20 cellular contexts compared by ENCODE assay signal in the genomic region with DNA sequence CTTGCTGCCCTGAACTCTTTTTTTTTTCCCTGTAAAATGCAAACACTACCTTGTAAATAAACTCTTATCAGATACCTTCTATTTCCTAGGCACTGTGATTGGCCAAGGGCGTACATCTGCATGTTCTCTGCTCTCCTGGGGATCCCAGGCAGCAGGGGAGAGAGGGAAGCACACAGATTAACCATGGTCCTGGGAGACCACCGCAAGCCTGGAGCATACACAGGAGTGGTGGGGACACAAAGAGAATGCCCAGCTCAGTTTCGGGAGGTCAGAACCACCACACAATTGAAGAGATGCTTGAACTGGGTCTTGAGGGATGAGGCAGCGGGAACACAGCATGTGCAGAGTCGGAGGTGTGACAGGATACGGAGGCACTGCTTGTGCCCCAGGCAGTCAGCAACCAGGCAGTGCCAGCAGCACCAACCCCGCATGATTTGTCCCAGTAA. TPM values are rescaled to one million over a fixed set of nuclear protein-coding genes. Genes with fewer than 3 reads are reported as not detected.
DNase-seq lines count a peak whose midpoint lies in the region; ATAC-seq and TF ChIP-seq lines count a peak whose summit lies in the region.
"Had no signal": no experiment of that assay in that cellular context is flagged by ENCODE, and none has a peak within 500 bp of the region (broad histone marks: within the 10 kb centered on the region; RNA-seq: fewer than 3 reads in every experiment).

No MANE protein-coding gene starts in this region.

- intact Hi-C loops in left colon (cut with DNase I, micrococcal nuclease), result no loop called here
- intact Hi-C loops in testis (cut with DNase I; ENCODE audit: low total_unique reads), result no loop called here

- no peak for TF ChIP-seq POLR2A in testis (IDR thresholded peaks at IDR 0.05)

- 75 to 90% methylated on average over 7 of the region's 7 CpGs for WGBS in testis, 2 donors

- ATAC-seq in left colon, result peak; percentile 30
- no peak for ATAC-seq in GM19452 (IDR thresholded peaks at IDR 0.05; ENCODE audit: unreplicated experiment)
- ATAC-seq in GM21367 (IDR thresholded peaks at IDR 0.05; ENCODE audit: unreplicated experiment), result no peak

- H3K27ac ChIP-seq in cardiac muscle cell, result peak overlapping the region; percentile 18
- H3K27ac ChIP-seq in right atrium auricular region, result no peak overlapping the region
- H3K27ac ChIP-seq in testis, result peak overlapping the region; percentile 63 to 78
- no peak overlapping the region for H3K27ac ChIP-seq in SJCRH30
- H3K27ac ChIP-seq: KMS-11, Peyer's patch had no signal

- H3K9me3 ChIP-seq in cardiac muscle cell (ENCODE audit: low read depth) (no peaks in the 10 kb centered on the region), right atrium auricular region (no peaks in the 10 kb centered on the region), testis (no peaks in the 10 kb centered on the region), SJCRH30 (replicated peaks) (no peaks in the 10 kb centered on the region)
- H3K9me3 ChIP-seq: Peyer's patch had no signal

- TF ChIP-seq CTCF in cardiac muscle cell (IDR thresholded peaks at IDR 0.05; ENCODE audit: low read depth, low read length) (no peak), right atrium auricular region (IDR thresholded peaks at IDR 0.05) (no peak), testis (IDR thresholded peaks at IDR 0.05) (no peak)

- DNase-seq in cardiac muscle cell (ENCODE audit: low read depth in 1 of 2, low spot score in 1 of 2) (no peak), right atrium auricular region (ENCODE audit: low spot score) (no peak), NCI-H345 (lab: John Stamatoyannopoulos, UW) (peak; percentile 57), left colon (no peak), testis (peak; percentile 22), SJCRH30 (no peak)
- DNase-seq: C1 segment of cervical spinal cord; CD8-positive, alpha-beta memory T cell; DMS79 treated with DMSO at 0.1 percent for 48 hours; H7; MV-4-11; NCI-H1436 treated with DMSO at 0.1 percent for 48 hours; NCI-H2029 treated with DMSO at 0.1 percent for 48 hours; NCI-H226; NCI-H526 treated with DMSO at 0.1 percent for 48 hours; NK-92 treated with Interleukin-12 subunit alpha and Interleukin-12 subunit beta, amount 100 ng/mL, for 24 hours; Peyer's patch had no signal

- H3K36me3 ChIP-seq in cardiac muscle cell (no peaks in the 10 kb centered on the region), right atrium auricular region (no peaks in the 10 kb centered on the region), testis (ENCODE audit: low read depth, missing control alignments) (no peaks in the 10 kb centered on the region), SJCRH30 (no peaks in the 10 kb centered on the region)
- H3K36me3 ChIP-seq: Peyer's patch had no signal

- H3K4me3 ChIP-seq in cardiac muscle cell (no peak overlapping the region), right atrium auricular region (no peak overlapping the region), testis (no peak overlapping the region), SJCRH30 (no peak overlapping the region)
- H3K4me3 ChIP-seq: Peyer's patch had no signal

- peaks cover 53% of the 10 kb centered on the region for H3K4me1 ChIP-seq in cardiac muscle cell (ENCODE audit: low read depth)
- peaks cover 0 to 14% of the 10 kb centered on the region in 2 donors for H3K4me1 ChIP-seq in right atrium auricular region
- peaks cover 66% of the 10 kb centered on the region for H3K4me1 ChIP-seq in testis
- H3K4me1 ChIP-seq in SJCRH30, result peaks cover 15% of the 10 kb centered on the region
- H3K4me1 ChIP-seq: Peyer's patch had no signal

- no peaks in the 10 kb centered on the region for H3K27me3 ChIP-seq in cardiac muscle cell
- H3K27me3 ChIP-seq in right atrium auricular region, result no peaks in the 10 kb centered on the region
- H3K27me3 ChIP-seq in testis, result no peaks in the 10 kb centered on the region
- no peaks in the 10 kb centered on the region for H3K27me3 ChIP-seq in SJCRH30
- H3K27me3 ChIP-seq: Peyer's patch had no signal

RNA-seq across cellular contexts. Expression of a gene that starts 2.1 kb away (rescaled TPM):
- total RNA-seq in cardiac muscle cell, result 32.6 and 50.5 TPM in 2 replicates
- polyA plus RNA-seq in cardiac muscle cell, result 27.1 and 36.8 TPM in 2 replicates
- 1 to 10 TPM; 3.1 to 7.6 TPM for total RNA-seq in right atrium auricular region
- 1 to 10 TPM in 1 of 2 donors, under 1 TPM in 1; 0.85 to 2.0 TPM for total RNA-seq in left colon
- 100 to 1,000 TPM in 1 of 2 donors, 10 to 100 TPM in 1; 91.0 to 136 TPM for total RNA-seq in testis
- 29.8 TPM for polyA plus RNA-seq in testis (ENCODE audit: insufficient read depth, low read depth, low replicate concordance)
- 0.12 and 0.38 TPM in 2 replicates for total RNA-seq in SJCRH30 (2014; rRNA removed; shearing (Covaris generic))

Comparison
In these comparisons a context has a peak if more than half of its experiments do, and no peak if none do; other contexts are left out.
1. H3K27ac ChIP-seq: peak in cardiac muscle cell (single experiment) and testis (2 of 2); none in right atrium auricular region (0 of 2) and SJCRH30 (single experiment).
2. DNase-seq: peak in NCI-H345 (single experiment) and testis (single experiment); none in cardiac muscle cell (0 of 2), right atrium auricular region (single experiment), left colon (0 of 2) and SJCRH30 (0 of 2).